ENCODE assay signal across 14 cellular contexts in the genomic region with DNA sequence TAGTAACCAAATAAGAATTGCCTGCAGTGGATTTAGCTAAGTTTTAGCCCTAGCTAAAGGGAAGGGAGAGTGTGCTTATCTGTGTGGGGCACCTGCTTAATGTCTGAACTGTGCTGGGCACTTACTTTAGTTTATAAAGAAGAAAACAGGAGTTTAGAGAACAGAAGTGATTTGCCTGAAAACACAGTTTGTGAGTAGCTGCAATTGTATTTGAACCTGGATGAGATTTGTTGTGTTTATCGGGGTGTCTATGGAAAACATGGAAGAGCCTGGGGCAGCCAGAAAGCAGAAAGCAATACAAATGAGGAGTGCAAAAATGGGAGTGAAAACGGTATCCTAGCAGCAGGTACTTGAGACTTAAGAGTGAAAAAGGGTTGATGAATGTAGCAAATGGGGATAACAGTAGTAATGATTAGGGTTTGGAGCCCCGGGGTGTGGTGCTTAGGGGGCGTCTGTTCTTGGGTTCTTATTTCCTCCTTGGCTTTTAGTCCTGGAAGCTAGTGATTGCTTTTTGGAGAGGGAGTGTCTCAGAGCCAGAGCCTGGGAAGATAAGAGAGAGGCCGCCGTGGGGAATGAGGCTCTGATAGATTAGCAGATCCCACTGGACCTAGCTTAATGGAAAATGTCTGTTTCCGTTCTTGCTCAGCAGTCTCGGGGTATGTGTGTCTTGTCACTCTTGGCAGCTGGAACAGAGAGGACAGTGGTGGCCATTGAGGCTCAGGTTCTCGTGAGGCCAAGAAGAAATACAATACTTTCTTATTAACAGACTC. TPM values are rescaled to one million over a fixed set of nuclear protein-coding genes. Genes with fewer than 3 reads are reported as not detected.
DNase-seq lines count a peak whose midpoint lies in the region; ATAC-seq and TF ChIP-seq lines count a peak whose summit lies in the region.
"Had no signal": no experiment of that assay in that cellular context is flagged by ENCODE, and none has a peak within 500 bp of the region (broad histone marks: within the 10 kb centered on the region; RNA-seq: fewer than 3 reads in every experiment).

No MANE protein-coding gene starts in this region.

- H3K36me3 Mint-ChIP-seq in osteocyte (ENCODE audit: unreplicated experiment), result peaks cover 11% of the 10 kb centered on the region

- no peaks in the 10 kb centered on the region for H3K9me3 ChIP-seq in SK-N-MC (ENCODE audit: low read depth, low read length)

- peak; percentile 63 for DNase-seq in ELF-1 (ENCODE audit: low read depth, low spot score)
- DNase-seq in SK-N-MC (ENCODE audit: low read depth, low spot score), result no peak
- peak; percentile 47 for DNase-seq in fibroblast of the aortic adventitia (ENCODE audit: low read depth)
- no peak for DNase-seq in osteocyte (ENCODE audit: extremely low spot score, unreplicated experiment)
- no peak for DNase-seq in stimulated activated CD4-positive, alpha-beta T cell treated with anti-CD3 and anti-CD28 coated beads, Interleukin-2, amount 100 ng/mL, for 48 hours
- DNase-seq in activated naive CD4-positive, alpha-beta T cell (lab: John Stamatoyannopoulos, UW), result no peak
- DNase-seq: CD8-positive, alpha-beta T cell; kidney glomerular epithelial cell; NCI-H1417; stimulated activated CD4-positive, alpha-beta T cell treated with anti-CD3 and anti-CD28 coated beads, Interleukin-2, amount 100 ng/mL, for 24 hours; stimulated activated naive CD4-positive, alpha-beta T cell had no signal

- peak overlapping the region; percentile 52 for H3K9ac ChIP-seq in SK-N-MC (ENCODE audit: insufficient read length)

- no peak overlapping the region for H3K4me3 ChIP-seq in SK-N-MC
- peak overlapping the region; percentile 10 for H3K4me3 ChIP-seq in fibroblast of the aortic adventitia (ENCODE audit: low read depth, low read length)

- no peaks in the 10 kb centered on the region for H3K27me3 Mint-ChIP-seq in osteocyte (ENCODE audit: unreplicated experiment)
- H3K27me3 Mint-ChIP-seq: activated naive CD4-positive, alpha-beta T cell treated with anti-CD3 and anti-CD28 coated beads, Interleukin-2, amount 50 U/mL, for 24 hours had no signal

- no peak overlapping the region for H3K4me3 Mint-ChIP-seq in osteocyte (ENCODE audit: unreplicated experiment)
- H3K4me3 Mint-ChIP-seq: CD8-positive, alpha-beta T cell had no signal

- H3K27ac ChIP-seq in SK-N-MC, result peak overlapping the region; percentile 52; the same call in 1 of the 2 replicates

- peaks cover 37% of the 10 kb centered on the region for H3K36me3 ChIP-seq in SK-N-MC (ENCODE audit: insufficient read depth, low read length)

- peaks cover 53% of the 10 kb centered on the region for H3K4me1 Mint-ChIP-seq in osteocyte (ENCODE audit: unreplicated experiment)

- peak overlapping the region; percentile 36 for H3K27ac Mint-ChIP-seq in osteocyte (ENCODE audit: unreplicated experiment)
- H3K27ac Mint-ChIP-seq: CD8-positive, alpha-beta T cell had no signal

- TF ChIP-seq CTCF in fibroblast of the aortic adventitia (IDR thresholded peaks at IDR 0.05; ENCODE audit: insufficient read depth, low read length), result no peak
- no peak for TF ChIP-seq CTCF in osteocyte (IDR thresholded peaks at IDR 0.05)

- no peaks in the 10 kb centered on the region for H3K9me3 Mint-ChIP-seq in osteocyte (ENCODE audit: unreplicated experiment)
- H3K9me3 Mint-ChIP-seq: activated naive CD4-positive, alpha-beta T cell treated with anti-CD3 and anti-CD28 coated beads, Interleukin-2, amount 50 U/mL, for 24 hours; CD8-positive, alpha-beta T cell had no signal

- ATAC-seq in GM18517 (IDR thresholded peaks at IDR 0.05; ENCODE audit: unreplicated experiment) (no peak), GM19324 (IDR thresholded peaks at IDR 0.05; ENCODE audit: low FRiP score, unreplicated experiment) (no peak)

RNA-seq across cellular contexts. Expression of gene PRCC, which starts 5.6 kb away (rescaled TPM):
- total RNA-seq in fibroblast of the aortic adventitia (ENCODE audit: low replicate concordance), result 28.3 and 33.8 TPM in 2 replicates
- total RNA-seq in osteocyte, result 71.1 and 85.4 TPM in 2 replicates

RNA-seq across cellular contexts. Expression of gene HDGF, which starts 21.4 kb away (rescaled TPM):
- total RNA-seq in fibroblast of the aortic adventitia (ENCODE audit: low replicate concordance) (146 and 299 TPM in 2 replicates), osteocyte (213 and 219 TPM in 2 replicates)

RNA-seq across cellular contexts. Expression of gene MRPL24, which starts 32.0 kb away (rescaled TPM):
- total RNA-seq in fibroblast of the aortic adventitia (ENCODE audit: low replicate concordance) (19.0 and 42.8 TPM in 2 replicates), osteocyte (52.6 and 55.8 TPM in 2 replicates)

RNA-seq across cellular contexts. Expression of gene SH2D2A, which starts 43.7 kb away (rescaled TPM):
- total RNA-seq in fibroblast of the aortic adventitia (ENCODE audit: low replicate concordance) (not detected in 2 replicates), osteocyte (not detected in 2 replicates)

RNA-seq across cellular contexts. Expression of gene ISG20L2, which starts 44.3 kb away (rescaled TPM):
- total RNA-seq in fibroblast of the aortic adventitia (ENCODE audit: low replicate concordance), result 9.9 and 27.4 TPM in 2 replicates
- total RNA-seq in osteocyte, result 33.0 and 37.7 TPM in 2 replicates

Comparison
In these comparisons a context has a peak if more than half of its experiments do, and no peak if none do; other contexts are left out.
1. DNase-seq: peak in ELF-1 (single experiment) and fibroblast of the aortic adventitia (single experiment); none in SK-N-MC (single experiment), osteocyte (single experiment), stimulated activated CD4-positive, alpha-beta T cell treated with anti-CD3 and anti-CD28 coated beads, Interleukin-2, amount 100 ng/mL, for 48 hours (0 of 2) and activated naive CD4-positive, alpha-beta T cell (0 of 4).